ENCODE assay signal across 17 cellular contexts in the genomic region with DNA sequence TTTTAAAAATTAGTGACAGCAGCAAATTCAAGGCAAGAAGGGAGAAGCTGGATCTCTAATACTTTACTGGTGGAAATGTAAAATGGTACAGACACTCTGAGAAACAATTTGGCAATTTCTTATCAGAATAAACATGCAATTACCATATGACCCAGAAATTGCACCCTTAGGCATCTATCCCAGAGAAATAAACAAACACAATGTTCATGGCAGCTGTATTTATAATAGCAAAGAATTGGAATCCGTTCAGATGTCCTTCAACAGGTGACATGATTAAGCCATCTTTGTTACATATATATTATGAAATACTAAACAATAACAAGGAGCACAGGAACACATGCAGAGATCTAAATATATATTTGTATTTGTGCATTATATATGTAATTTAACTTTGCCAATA.
A peak's percentile ranks its signal among the peaks of the same experiment; 100 is the strongest.
DNase-seq lines count a peak whose midpoint lies in the region; ATAC-seq and TF ChIP-seq lines count a peak whose summit lies in the region.
"Had no signal": no experiment of that assay in that cellular context is flagged by ENCODE, and none has a peak within 500 bp of the region (broad histone marks: within the 10 kb centered on the region; RNA-seq: fewer than 3 reads in every experiment).

No MANE protein-coding gene starts in this region.

- ATAC-seq in GM21360 (IDR thresholded peaks at IDR 0.05; ENCODE audit: unreplicated experiment), result no peak
- no peak for ATAC-seq in GM18519 (IDR thresholded peaks at IDR 0.05; ENCODE audit: low FRiP score, unreplicated experiment)
- ATAC-seq: CD8-positive, alpha-beta T cell; GM23338 had no signal

- TF ChIP-seq CTCF in LNCaP clone FGC (IDR thresholded peaks at IDR 0.05; ENCODE audit: control insufficient read depth, extremely low read depth, insufficient read depth), result no peak

- H3K4me3 ChIP-seq in LNCaP clone FGC (ENCODE audit: low read depth, low read length), result no peak overlapping the region
- H3K4me3 ChIP-seq: BLaER1, GM23338 had no signal

- DNase-seq in NCI-H2081 (lab: John Stamatoyannopoulos, UW) (peak; percentile 2 to 43), NCI-H2081 treated with DMSO at 0.1 percent for 48 hours (lab: John Stamatoyannopoulos, UW) (no peak), COR-L47 (lab: John Stamatoyannopoulos, UW) (peak; percentile 66), LNCaP clone FGC (ENCODE audit: low read depth) (peak; percentile 94), NCI-H345 (lab: John Stamatoyannopoulos, UW) (peak; percentile 10), NCI-H524 (lab: John Stamatoyannopoulos, UW) (no peak)
- DNase-seq: 8988T; CD8-positive, alpha-beta T cell; DMS 273 treated with DMSO at 0.1 percent for 48 hours; DMS53; DND-41; EL; HCEC 1CT had no signal

Comparison
In these comparisons a context has a peak if more than half of its experiments do, and no peak if none do; other contexts are left out.
1. DNase-seq: peak in NCI-H2081 (2 of 2), COR-L47 (single experiment), LNCaP clone FGC (single experiment) and NCI-H345 (single experiment); none in NCI-H2081 treated with DMSO at 0.1 percent for 48 hours (single experiment) and NCI-H524 (0 of 2).